9 cellular contexts compared by ENCODE assay signal in the genomic region with DNA sequence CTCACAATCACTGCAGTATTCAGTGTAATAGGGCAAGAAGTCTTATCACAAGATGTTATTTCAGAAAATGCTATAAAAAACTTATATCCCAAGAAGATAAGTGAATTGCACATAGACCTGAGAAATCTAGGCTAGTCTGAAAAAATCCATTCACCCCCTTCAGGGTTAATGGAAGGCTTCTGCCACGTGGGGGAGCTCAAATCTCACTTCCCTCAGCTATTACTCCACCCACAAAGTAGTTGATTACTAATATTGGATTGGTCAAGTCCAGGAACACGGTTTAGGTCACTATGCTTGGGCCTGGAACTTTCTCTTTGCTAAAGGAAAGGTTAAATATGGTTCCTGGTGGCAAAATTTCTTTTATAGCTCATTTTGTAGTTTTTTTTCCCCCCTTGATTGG. TPM values are rescaled to one million over a fixed set of nuclear protein-coding genes. Genes with fewer than 3 reads are reported as not detected.
DNase-seq lines count a peak whose midpoint lies in the region; ATAC-seq and TF ChIP-seq lines count a peak whose summit lies in the region.
"Had no signal": no experiment of that assay in that cellular context is flagged by ENCODE, and none has a peak within 500 bp of the region (broad histone marks: within the 10 kb centered on the region; RNA-seq: fewer than 3 reads in every experiment).

No MANE protein-coding gene starts in this region.

- intact Hi-C loops in activated CD4-positive, alpha-beta T cell treated with anti-CD3 and anti-CD28 coated beads for 36 hours (cut with DNase I, micrococcal nuclease): loop anchor here (1.0 to 5.0 kb wide), 4 partner anchors 167 to 1080 kb away; no protein-coding TSS in a partner anchor
- intact Hi-C loops in Panc1 (cut with micrococcal nuclease; ENCODE audit: unreplicated experiment): loop anchor here (10.0 kb wide), 1 partner anchor 163 kb away; no protein-coding TSS in a partner anchor

- POLR2A ChIA-PET in activated CD4-positive, alpha-beta T cell treated with anti-CD3 and anti-CD28 coated beads for 36 hours (lab: Charles Lee): no interaction called here
- POLR2A ChIA-PET in Panc1 (lab: Charles Lee): no interaction called here

- ATAC-seq in activated CD4-positive, alpha-beta T cell treated with anti-CD3 and anti-CD28 coated beads for 36 hours: peak; percentile 58
- ATAC-seq in GM19467 (IDR thresholded peaks at IDR 0.05; ENCODE audit: unreplicated experiment) (peak; percentile 99), HG03378 (IDR thresholded peaks at IDR 0.05; ENCODE audit: unreplicated experiment) (peak; percentile 98), Panc1 (no peak)

- H3K4me3 ChIP-seq in Panc1 (ENCODE audit: low read depth in 2 of 2, low read length in 2 of 2): no peak overlapping the region
- H3K4me3 ChIP-seq: thoracic aorta had no signal

- in situ Hi-C loops in Panc1 (cut with HindIII; ENCODE audit: low pct_unique_long_range_greater_than_20kb, low sequenced_read_pairs): no loop called here

- BruUV-seq in Panc1 (replicated peaks; lab: Mats Ljungman, UMichigan): no TSS peak

- H3K36me3 Mint-ChIP-seq in activated CD4-positive, alpha-beta T cell treated with anti-CD3 and anti-CD28 coated beads for 36 hours (ENCODE audit: low read depth): no peaks in the 10 kb centered on the region
- H3K36me3 Mint-ChIP-seq in osteocyte (ENCODE audit: unreplicated experiment): no peaks in the 10 kb centered on the region

- H3K4me1 Mint-ChIP-seq in activated CD4-positive, alpha-beta T cell treated with anti-CD3 and anti-CD28 coated beads for 36 hours: no peaks in the 10 kb centered on the region
- no peaks in the 10 kb centered on the region for H3K4me1 Mint-ChIP-seq in osteocyte (ENCODE audit: unreplicated experiment)

- no peaks in the 10 kb centered on the region for H3K4me1 ChIP-seq in Panc1 (ENCODE audit: control insufficient read depth, insufficient read depth, low read length)

- H3K9me3 Mint-ChIP-seq in activated CD4-positive, alpha-beta T cell treated with anti-CD3 and anti-CD28 coated beads for 36 hours (ENCODE audit: low read depth): peaks cover 5% of the 10 kb centered on the region
- H3K9me3 Mint-ChIP-seq in osteocyte (ENCODE audit: unreplicated experiment): peaks cover 5% of the 10 kb centered on the region

- TF ChIP-seq CTCF in Panc1 (IDR thresholded peaks at IDR 0.05) (peak; percentile 68), osteocyte (IDR thresholded peaks at IDR 0.05) (peak; percentile 63)

- peak; percentile 58 for DNase-seq in activated CD4-positive, alpha-beta T cell treated with anti-CD3 and anti-CD28 coated beads for 36 hours
- DNase-seq in activated CD4-positive, alpha-beta T cell treated with anti-CD3 and anti-CD28 coated beads for 1 hour: no peak
- no peak for DNase-seq in Panc1 (ENCODE audit: low read depth, low spot score)
- peak; percentile 26 to 68 for DNase-seq in dermis microvascular lymphatic vessel endothelial cell (ENCODE audit: low read depth in 2 of 2)
- DNase-seq in osteocyte (ENCODE audit: extremely low spot score, unreplicated experiment): no peak
- DNase-seq in NCI-H510A treated with DMSO at 0.1 percent for 48 hours (lab: John Stamatoyannopoulos, UW): no peak

- no peaks in the 10 kb centered on the region for H3K27me3 Mint-ChIP-seq in activated CD4-positive, alpha-beta T cell treated with anti-CD3 and anti-CD28 coated beads for 36 hours
- no peaks in the 10 kb centered on the region for H3K27me3 Mint-ChIP-seq in osteocyte (ENCODE audit: unreplicated experiment)

- no peak overlapping the region for H3K4me3 Mint-ChIP-seq in activated CD4-positive, alpha-beta T cell treated with anti-CD3 and anti-CD28 coated beads for 36 hours
- no peak overlapping the region for H3K4me3 Mint-ChIP-seq in osteocyte (ENCODE audit: unreplicated experiment)

- no peaks in the 10 kb centered on the region for H3K9me3 ChIP-seq in Panc1 (ENCODE audit: control insufficient read depth, insufficient read depth, low read depth, low read length)
- H3K9me3 ChIP-seq: thoracic aorta had no signal

- no peaks in the 10 kb centered on the region for H3K36me3 ChIP-seq in Panc1 (ENCODE audit: control insufficient read depth, insufficient read depth, low read length)
- H3K36me3 ChIP-seq: thoracic aorta had no signal

- CTCF ChIA-PET in activated CD4-positive, alpha-beta T cell treated with anti-CD3 and anti-CD28 coated beads for 36 hours (lab: Charles Lee): interaction anchor here (0.5 to 1.3 kb wide), 6 partner anchors 11 to 304 kb away, joined by 3 to 4 read pairs (median 4); no protein-coding TSS in a partner anchor
- CTCF ChIA-PET in Panc1 (lab: Charles Lee): no interaction called here

- H3K27ac ChIP-seq in Panc1 (ENCODE audit: low read length): no peak overlapping the region
- H3K27ac ChIP-seq: thoracic aorta had no signal

- H3K27ac Mint-ChIP-seq in activated CD4-positive, alpha-beta T cell treated with anti-CD3 and anti-CD28 coated beads for 36 hours: no peak overlapping the region
- H3K27ac Mint-ChIP-seq in osteocyte (ENCODE audit: unreplicated experiment): no peak overlapping the region

- no peaks in the 10 kb centered on the region for H3K27me3 ChIP-seq in Panc1 (ENCODE audit: control insufficient read depth, insufficient read depth, low read length)

RNA-seq across cellular contexts. Expression of gene ADAM23, which starts 51.2 kb away (rescaled TPM):
- 1 to 10 TPM; 1.1 to 1.3 TPM for total RNA-seq in activated CD4-positive, alpha-beta T cell treated with anti-CD3 and anti-CD28 coated beads for 36 hours
- 0.18 TPM for total RNA-seq in Panc1 (2021; ENCODE audit: unreplicated experiment)
- polyA plus RNA-seq in Panc1 (2012; ENCODE audit: insufficient read length): 0.51 TPM
- 0.77 and 1.0 TPM in 2 replicates for total RNA-seq in dermis microvascular lymphatic vessel endothelial cell
- total RNA-seq in osteocyte: 10.4 and 11.4 TPM in 2 replicates

Comparison
In these comparisons a context has a peak if more than half of its experiments do, and no peak if none do; other contexts are left out.
1. DNase-seq: peak in activated CD4-positive, alpha-beta T cell treated with anti-CD3 and anti-CD28 coated beads for 36 hours (single experiment) and dermis microvascular lymphatic vessel endothelial cell (2 of 2); none in activated CD4-positive, alpha-beta T cell treated with anti-CD3 and anti-CD28 coated beads for 1 hour (single experiment), Panc1 (single experiment), osteocyte (single experiment) and NCI-H510A treated with DMSO at 0.1 percent for 48 hours (single experiment).